ENCODE assay signal across 1 cellular context in the genomic region with DNA sequence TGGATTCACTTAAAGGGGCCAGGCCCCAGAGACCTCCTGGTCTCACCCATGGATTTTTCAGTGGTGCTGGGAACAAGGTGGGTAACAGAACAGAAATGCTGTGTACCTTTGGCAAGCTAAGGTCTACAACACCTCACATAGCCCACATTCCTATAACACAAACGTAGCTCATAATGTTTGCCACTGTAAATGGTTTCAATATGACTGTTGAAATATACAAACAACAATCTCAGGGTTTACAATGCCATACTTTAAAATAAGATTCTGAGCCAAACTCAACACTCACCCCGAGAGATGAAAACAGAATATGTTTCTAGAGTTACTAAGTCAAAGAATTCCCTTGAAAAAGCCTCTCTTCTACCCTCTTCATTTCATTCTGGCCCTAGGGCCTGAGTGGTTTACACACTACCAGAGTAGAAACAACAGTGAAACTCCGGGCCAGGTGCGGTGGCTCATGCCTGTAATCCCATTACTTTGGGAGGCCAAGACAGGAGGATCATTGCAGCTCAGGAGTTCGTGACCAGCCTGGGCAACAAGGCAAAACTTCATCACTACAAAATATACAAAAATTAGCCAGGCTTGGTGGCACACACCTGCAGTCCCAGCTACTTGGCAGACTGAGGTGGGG.
TF ChIP-seq lines count a peak whose summit lies in the region.

No MANE protein-coding gene starts in this region.

TF ChIP-seq in GM12878, 131 proteins besides CTCF, POLR2A, EP300 and RAD21 (continued from another document):
- TF ChIP-seq, protein P1, sequence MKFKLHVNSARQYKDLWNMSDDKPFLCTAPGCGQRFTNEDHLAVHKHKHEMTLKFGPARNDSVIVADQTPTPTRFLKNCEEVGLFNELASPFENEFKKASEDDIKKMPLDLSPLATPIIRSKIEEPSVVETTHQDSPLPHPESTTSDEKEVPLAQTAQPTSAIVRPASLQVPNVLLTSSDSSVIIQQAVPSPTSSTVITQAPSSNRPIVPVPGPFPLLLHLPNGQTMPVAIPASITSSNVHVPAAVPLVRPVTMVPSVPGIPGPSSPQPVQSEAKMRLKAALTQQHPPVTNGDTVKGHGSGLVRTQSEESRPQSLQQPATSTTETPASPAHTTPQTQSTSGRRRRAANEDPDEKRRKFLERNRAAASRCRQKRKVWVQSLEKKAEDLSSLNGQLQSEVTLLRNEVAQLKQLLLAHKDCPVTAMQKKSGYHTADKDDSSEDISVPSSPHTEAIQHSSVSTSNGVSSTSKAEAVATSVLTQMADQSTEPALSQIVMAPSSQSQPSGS (IDR thresholded peaks at IDR 0.05; ENCODE audit: low read length): no peak
- TF ChIP-seq, protein P2, sequence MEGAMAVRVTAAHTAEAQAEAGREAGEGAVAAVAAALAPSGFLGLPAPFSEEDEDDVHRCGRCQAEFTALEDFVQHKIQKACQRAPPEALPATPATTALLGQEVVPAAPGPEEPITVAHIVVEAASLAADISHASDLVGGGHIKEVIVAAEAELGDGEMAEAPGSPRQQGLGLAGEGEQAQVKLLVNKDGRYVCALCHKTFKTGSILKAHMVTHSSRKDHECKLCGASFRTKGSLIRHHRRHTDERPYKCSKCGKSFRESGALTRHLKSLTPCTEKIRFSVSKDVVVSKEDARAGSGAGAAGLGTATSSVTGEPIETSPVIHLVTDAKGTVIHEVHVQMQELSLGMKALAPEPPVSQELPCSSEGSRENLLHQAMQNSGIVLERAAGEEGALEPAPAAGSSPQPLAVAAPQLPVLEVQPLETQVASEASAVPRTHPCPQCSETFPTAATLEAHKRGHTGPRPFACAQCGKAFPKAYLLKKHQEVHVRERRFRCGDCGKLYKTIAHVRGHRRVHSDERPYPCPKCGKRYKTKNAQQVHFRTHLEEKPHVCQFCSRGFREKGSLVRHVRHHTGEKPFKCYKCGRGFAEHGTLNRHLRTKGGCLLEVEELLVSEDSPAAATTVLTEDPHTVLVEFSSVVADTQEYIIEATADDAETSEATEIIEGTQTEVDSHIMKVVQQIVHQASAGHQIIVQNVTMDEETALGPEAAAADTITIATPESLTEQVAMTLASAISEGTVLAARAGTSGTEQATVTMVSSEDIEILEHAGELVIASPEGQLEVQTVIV (IDR thresholded peaks at IDR 0.05; ENCODE audit: borderline replicate concordance, partially characterized antibody): no peak
TF ChIP-seq in GM12878: peak in this region for 0.
